ENCODE assay signal across 8 cellular contexts in the genomic region with DNA sequence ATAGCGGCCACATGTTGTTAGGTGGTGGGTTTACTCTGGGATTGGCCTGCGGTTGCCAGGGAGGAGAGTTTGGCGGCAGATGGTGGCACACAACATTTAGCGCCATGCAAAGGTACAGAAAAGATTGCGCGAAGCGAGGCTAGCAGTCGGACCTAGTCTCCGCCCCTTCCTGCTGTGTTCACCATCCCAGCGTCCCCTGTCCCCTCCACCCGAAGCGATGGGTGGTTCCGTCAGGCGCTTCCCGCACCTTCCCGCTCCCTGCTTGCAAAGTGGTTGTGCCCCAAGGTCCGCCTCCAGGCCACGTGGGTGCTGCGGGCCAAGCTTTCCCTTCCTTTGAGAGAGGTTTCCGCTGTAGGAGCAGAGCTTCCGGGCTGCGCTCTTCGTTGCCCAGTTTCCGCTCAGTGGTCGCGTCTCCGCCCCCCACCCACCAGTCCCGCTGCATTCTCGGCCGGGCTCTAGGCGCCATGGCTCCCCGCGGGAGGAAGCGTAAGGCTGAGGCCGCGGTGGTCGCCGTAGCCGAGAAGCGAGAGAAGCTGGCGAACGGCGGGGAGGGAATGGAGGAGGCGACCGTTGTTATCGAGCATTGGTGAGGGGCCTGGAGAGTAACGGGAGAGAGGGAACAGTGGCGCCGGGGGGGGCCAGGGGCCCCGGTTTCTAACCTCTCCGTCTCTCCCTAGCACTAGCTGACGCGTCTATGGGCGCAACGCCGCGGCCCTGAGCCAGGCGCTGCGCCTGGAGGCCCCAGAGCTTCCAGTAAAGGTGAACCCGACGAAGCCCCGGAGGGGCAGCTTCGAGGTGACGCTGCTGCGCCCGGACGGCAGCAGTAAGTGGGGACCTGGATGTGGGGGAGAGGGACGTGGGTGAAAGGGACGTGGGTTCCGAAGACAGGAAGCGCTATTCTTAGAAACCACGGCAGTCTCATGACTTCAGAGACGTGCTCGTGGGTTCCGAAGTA. TPM values are rescaled to one million over a fixed set of nuclear protein-coding genes. Genes with fewer than 3 reads are reported as not detected.
DNase-seq lines count a peak whose midpoint lies in the region; ATAC-seq, FAIRE-seq and TF ChIP-seq lines count a peak whose summit lies in the region.

Gene SELENOH (plus strand): TSS at position 360 of the 955 bp plus-strand sequence. CDS start 105 bp downstream, at position 465.

- peak in 1 of 9 donors; percentile 8 for TF ChIP-seq CTCF in heart right ventricle (IDR thresholded peaks at IDR 0.05)
- peak in 1 of 6 experiments; percentile 21 for TF ChIP-seq CTCF in upper lobe of left lung (IDR thresholded peaks at IDR 0.05)

- TF ChIP-seq EP300 in upper lobe of left lung (IDR thresholded peaks at IDR 0.05): peak in 1 of 4 donors; percentile 85

- H3K4me3 ChIP-seq in heart right ventricle (peak within 1 kb of the TSS; percentile 69 to 95 (median 84)), upper lobe of left lung (peak within 1 kb of the TSS; percentile 81 to 93 (median 87))

- H3K27me3 ChIP-seq in heart right ventricle (no peaks in the 10 kb centered on the region), upper lobe of left lung (no peaks in the 10 kb centered on the region)

- ATAC-seq in HG02852 (IDR thresholded peaks at IDR 0.05; ENCODE audit: unreplicated experiment): peak; percentile 91
- peak; percentile 97 to 99 (median 98) for ATAC-seq in heart right ventricle
- ATAC-seq in upper lobe of left lung (ENCODE audit: low FRiP score in 2 of 2): peak; percentile 99

- peak; percentile 99 for FAIRE-seq in GM12892 (lab: Jason Lieb, UNC)

- peaks cover 0 to 82% (median 28%) of the 10 kb centered on the region in 9 donors for H3K36me3 ChIP-seq in heart right ventricle
- peaks cover 2 to 56% (median 28%) of the 10 kb centered on the region in 4 donors for H3K36me3 ChIP-seq in upper lobe of left lung

- DNase-seq in GM12892 (ENCODE audit: insufficient read length): peak; percentile 77
- peak; percentile 97 for DNase-seq in NCI-H146 (lab: John Stamatoyannopoulos, UW)
- DNase-seq in T-helper 1 cell: peak; percentile 83 to 97 (median 87)
- DNase-seq in amniotic epithelial cell (ENCODE audit: low read depth): peak; percentile 97
- DNase-seq in heart right ventricle: peak; percentile 93 to 95
- DNase-seq in posterior cingulate gyrus: peak; percentile 89 to 100 (median 97)
- DNase-seq in upper lobe of left lung: peak; percentile 94 to 99

- peak; percentile 95 for TF ChIP-seq POLR2A in GM12892 (IDR thresholded peaks at IDR 0.05; ENCODE audit: low read depth, low read length)
- peak in 3 of 4 donors; percentile 51 to 87 (median 85) for TF ChIP-seq POLR2A in upper lobe of left lung (IDR thresholded peaks at IDR 0.05)

- intact Hi-C loops in heart right ventricle (cut with DNase I): loop anchor here in 3 of 10 donors (1.0 to 10.0 kb wide), 3 partner anchors 20 to 773 kb away; partner anchors contain the start of gene CTNND1 (in 1 of the 3)
- intact Hi-C loops in posterior cingulate gyrus (cut with DNase I): loop anchor here (2.0 kb wide), 1 partner anchor 29 kb away; the partner anchor contains the start of genes MED19 and TMX2

- no peaks in the 10 kb centered on the region for H3K9me3 ChIP-seq in heart right ventricle
- H3K9me3 ChIP-seq in upper lobe of left lung: no peaks in the 10 kb centered on the region

- H3K4me1 ChIP-seq in heart right ventricle: peaks cover 2 to 32% (median 23%) of the 10 kb centered on the region in 9 donors
- H3K4me1 ChIP-seq in upper lobe of left lung: peaks cover 9 to 21% (median 14%) of the 10 kb centered on the region in 4 donors

- peak within 1 kb of the TSS; percentile 90 to 99 (median 96) for H3K27ac ChIP-seq in heart right ventricle
- H3K27ac ChIP-seq in upper lobe of left lung: peak within 1 kb of the TSS; percentile 94 to 96 (median 95)

- WGBS in heart right ventricle, 2 donors: 0 to 1% methylated on average over 75 of the region's 75 CpGs
- WGBS in upper lobe of left lung, 2 donors: 1 to 3% methylated on average over 16 to 74 of the region's 75 CpGs

RNA-seq across cellular contexts. Expression of gene SELENOH, which starts in this region (rescaled TPM):
- polyA plus RNA-seq in GM12892 (2012; ENCODE audit: missing spikeins): 135 TPM
- 10 to 100 TPM; 69.8 to 99.0 (median 77.5) TPM for total RNA-seq in heart right ventricle
- polyA plus RNA-seq in heart right ventricle: 10 to 100 TPM; 76.8 to 93.7 TPM
- total RNA-seq in upper lobe of left lung: 100 to 1,000 TPM in 5 of 6 donors, 10 to 100 TPM in 1; 56.6 to 138 (median 120) TPM

Comparison
In these comparisons a context has a peak if more than half of its experiments do, and no peak if none do; other contexts are left out.
1. Peak in every context shown above with its lines: DNase-seq, ATAC-seq, H3K4me3 ChIP-seq and H3K27ac ChIP-seq.